Comparison of ENCODE assay signal across 10 cellular contexts in the genomic region with DNA sequence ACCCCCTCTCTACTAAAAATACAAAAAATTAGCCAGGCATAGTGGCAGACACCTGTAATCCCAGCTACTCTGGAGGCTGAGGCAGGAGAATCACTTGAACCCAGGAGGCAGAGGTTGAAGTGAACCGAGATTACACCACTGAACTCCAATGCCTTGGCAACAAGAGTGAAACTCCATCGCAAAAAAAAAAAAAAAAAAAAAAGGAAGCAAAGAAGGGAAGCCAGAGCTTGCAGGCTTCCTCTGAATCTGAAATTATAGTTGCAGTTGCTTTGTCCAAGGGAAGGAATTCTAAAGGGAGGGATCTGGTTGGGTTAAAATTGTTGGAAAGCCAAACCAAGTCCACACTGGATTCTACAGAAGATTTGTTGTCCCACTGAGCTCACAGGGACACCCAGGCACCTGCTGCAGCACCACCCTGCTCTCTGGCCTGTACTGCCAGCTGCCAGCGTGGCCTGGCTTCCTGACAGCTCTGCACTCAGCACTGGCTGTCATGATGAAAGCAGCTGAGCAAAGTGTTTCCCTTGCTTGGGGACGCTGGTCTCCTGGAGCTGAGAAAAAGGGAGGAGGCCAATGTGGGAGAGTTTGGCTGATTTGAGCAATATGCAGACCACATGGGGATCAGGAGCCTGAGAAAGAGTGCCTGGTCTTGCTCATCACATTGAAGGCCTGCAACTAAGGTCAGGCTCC.
DNase-seq lines count a peak whose midpoint lies in the region; ATAC-seq and TF ChIP-seq lines count a peak whose summit lies in the region.
"Had no signal": no experiment of that assay in that cellular context is flagged by ENCODE, and none has a peak within 500 bp of the region (broad histone marks: within the 10 kb centered on the region; RNA-seq: fewer than 3 reads in every experiment).

No MANE protein-coding gene starts in this region.

- H3K4me3 Mint-ChIP-seq in activated B cell treated with CpG ODN at 0.5 μM for 24 hours: no peak overlapping the region

- intact Hi-C loops in activated B cell treated with CpG ODN at 0.5 μM for 24 hours (cut with micrococcal nuclease): loop anchor here (2.0 to 5.0 kb wide), 2 partner anchors 24 to 75 kb away; no protein-coding TSS in a partner anchor
- intact Hi-C loops in mucosa of descending colon (cut with DNase I, micrococcal nuclease): no loop called here
- intact Hi-C loops in PC-9 (cut with micrococcal nuclease; ENCODE audit: unreplicated experiment): no loop called here

- H3K27ac ChIP-seq in PC-9: no peak overlapping the region
- H3K27ac ChIP-seq: tibial artery had no signal

- 0 out of 2 replicates have a peak, but pooled peaks cover 10% of the 10 kb centered on the region for H3F3A ChIP-seq in PC-9 (ENCODE audit: insufficient read depth, low read depth)

- H3K36me3 ChIP-seq in mucosa of descending colon (ENCODE audit: low read depth) (no peaks in the 10 kb centered on the region), PC-9 (ENCODE audit: low read depth) (no peaks in the 10 kb centered on the region)
- H3K36me3 ChIP-seq: tibial artery had no signal

- DNase-seq in COLO668 (lab: John Stamatoyannopoulos, UW; ENCODE audit: unreplicated experiment) (peak; percentile 68), HT-29 (ENCODE audit: low spot score) (peak; percentile 67), activated B cell treated with CpG ODN at 0.5 μM for 24 hours (no peak), mucosa of descending colon (peak; percentile 81 to 85 (median 82)), PC-9 (no peak), NCI-H1436 treated with DMSO at 0.1 percent for 48 hours (lab: John Stamatoyannopoulos, UW) (no peak)
- DNase-seq: activated effector memory CD4-positive, alpha-beta T cell treated with anti-CD3 and anti-CD28 coated beads, Interleukin-2, amount 50 U/mL, for 16 hours had no signal

- TF ChIP-seq CTCF in activated B cell treated with CpG ODN at 0.5 μM for 24 hours (IDR thresholded peaks at IDR 0.05) (no peak), mucosa of descending colon (IDR thresholded peaks at IDR 0.05) (no peak), PC-9 (conservative IDR thresholded peaks at IDR 0.05) (no peak)

- no peak overlapping the region for H3K4me3 ChIP-seq in mucosa of descending colon
- no peak overlapping the region for H3K4me3 ChIP-seq in PC-9
- H3K4me3 ChIP-seq: tibial artery had no signal

- H3K9me3 ChIP-seq in mucosa of descending colon (peaks cover 9% of the 10 kb centered on the region), PC-9 (ENCODE audit: insufficient read depth, low read depth) (peaks cover 22% of the 10 kb centered on the region)

- H3K4me1 Mint-ChIP-seq in activated B cell treated with CpG ODN at 0.5 μM for 24 hours: peaks cover 33% of the 10 kb centered on the region

- H3K4me1 ChIP-seq in mucosa of descending colon (ENCODE audit: low read depth) (peaks cover 24% of the 10 kb centered on the region), PC-9 (replicated peaks; ENCODE audit: insufficient read depth) (peaks cover 7% of the 10 kb centered on the region; the same call in 1 of the 2 replicates)
- H3K4me1 ChIP-seq: tibial artery had no signal

- H3K4me2 ChIP-seq in PC-9: no peak overlapping the region

- H3K9me2 ChIP-seq in PC-9 (ENCODE audit: insufficient read depth): no peaks in the 10 kb centered on the region; the same call in 1 of the 2 replicates

- no peak overlapping the region for H2AFZ ChIP-seq in PC-9

- peaks cover 11% of the 10 kb centered on the region for H3K9me3 Mint-ChIP-seq in activated B cell treated with CpG ODN at 0.5 μM for 24 hours

- CTCF ChIA-PET in activated B cell treated with CpG ODN at 0.5 μM for 24 hours (lab: Charles Lee) (interaction anchor here (0.7 kb wide), 1 partner anchor 269 kb away, joined by 3 read pairs; no protein-coding TSS in a partner anchor), PC-9 (lab: Charles Lee) (no interaction called here)

- no peaks in the 10 kb centered on the region for H4K20me1 ChIP-seq in PC-9 (ENCODE audit: insufficient read depth)

- no peaks in the 10 kb centered on the region for H3K79me2 ChIP-seq in PC-9 (ENCODE audit: low read depth)

- peak overlapping the region; percentile 33 for H3K27ac Mint-ChIP-seq in activated B cell treated with CpG ODN at 0.5 μM for 24 hours

- H3K27me3 Mint-ChIP-seq in activated B cell treated with CpG ODN at 0.5 μM for 24 hours: no peaks in the 10 kb centered on the region

- no peaks in the 10 kb centered on the region for H3K27me3 ChIP-seq in PC-9 (ENCODE audit: insufficient read depth, low read depth)
- H3K27me3 ChIP-seq: tibial artery had no signal

- peaks cover 7% of the 10 kb centered on the region for H3K36me3 Mint-ChIP-seq in activated B cell treated with CpG ODN at 0.5 μM for 24 hours (ENCODE audit: low read depth)

- POLR2A ChIA-PET in activated B cell treated with CpG ODN at 0.5 μM for 24 hours (lab: Charles Lee): interaction anchor here (0.5 to 1.4 kb wide), 5 partner anchors 14 to 86 kb away, joined by 3 to 6 read pairs (median 5); no protein-coding TSS in a partner anchor
- POLR2A ChIA-PET in PC-9 (lab: Charles Lee; ENCODE audit: unreplicated experiment): interaction anchor here (0.6 kb wide), 1 partner anchor 95 kb away, joined by 5 read pairs; no protein-coding TSS in a partner anchor

- no TSS peak for BruUV-seq in PC-9 (replicated peaks; lab: Mats Ljungman, UMichigan)

- peak; percentile 62 for ATAC-seq in activated B cell treated with CpG ODN at 0.5 μM for 24 hours (ENCODE audit: low read depth)
- ATAC-seq in mucosa of descending colon: peak; percentile 74
- no peak for ATAC-seq in GM21423 (IDR thresholded peaks at IDR 0.05; ENCODE audit: unreplicated experiment)
- no peak for ATAC-seq in HG03025 (IDR thresholded peaks at IDR 0.05; ENCODE audit: low FRiP score, unreplicated experiment)

Comparison
In these comparisons a context has a peak if more than half of its experiments do, and no peak if none do; other contexts are left out.
1. DNase-seq: peak in COLO668 (single experiment), HT-29 (single experiment) and mucosa of descending colon (3 of 3); none in activated B cell treated with CpG ODN at 0.5 μM for 24 hours (single experiment), PC-9 (0 of 2) and NCI-H1436 treated with DMSO at 0.1 percent for 48 hours (single experiment).
2. ATAC-seq: peak in activated B cell treated with CpG ODN at 0.5 μM for 24 hours (single experiment) and mucosa of descending colon (single experiment); none in GM21423 (single experiment) and HG03025 (single experiment).